In genomic region chr2:88614497-88615157, GRCh38 we compare ENCODE assay signal across 10 cellular contexts. TPM values are rescaled to one million over a fixed set of nuclear protein-coding genes. Genes with fewer than 3 reads are reported as not detected.
A peak's percentile ranks its signal among the peaks of the same experiment; 100 is the strongest.
DNase-seq lines count a peak whose midpoint lies in the region; ATAC-seq and TF ChIP-seq lines count a peak whose summit lies in the region.
"Had no signal": no experiment of that assay in that cellular context is flagged by ENCODE, and none has a peak within 500 bp of the region (broad histone marks: within the 10 kb centered on the region; RNA-seq: fewer than 3 reads in every experiment).

No MANE protein-coding gene starts in this region.

- H3K4me1 Mint-ChIP-seq in stimulated activated naive B cell treated with anti-CD40 and anti-IgM and Interleukin-4, amounts not matched to agents 10 μg/mL and 1 μg/mL and 100 μg/mL, for 72 hours = peaks cover 16 to 27% of the 10 kb centered on the region in 2 donors

- H3K9me3 Mint-ChIP-seq in stimulated activated naive B cell treated with anti-CD40 and anti-IgM and Interleukin-4, amounts not matched to agents 10 μg/mL and 1 μg/mL and 100 μg/mL, for 72 hours = no peaks in the 10 kb centered on the region

- H3K36me3 ChIP-seq in left ventricle myocardium inferior (peaks cover 13% of the 10 kb centered on the region), left lung (peaks cover 0 to 12% of the 10 kb centered on the region in 2 donors)

- peaks cover 3 to 5% of the 10 kb centered on the region in 2 donors for H3K36me3 Mint-ChIP-seq in stimulated activated naive B cell treated with anti-CD40 and anti-IgM and Interleukin-4, amounts not matched to agents 10 μg/mL and 1 μg/mL and 100 μg/mL, for 72 hours

- no peak overlapping the region for H3K27ac Mint-ChIP-seq in stimulated activated naive B cell treated with anti-CD40 and anti-IgM and Interleukin-4, amounts not matched to agents 10 μg/mL and 1 μg/mL and 100 μg/mL, for 72 hours
- H3K27ac Mint-ChIP-seq: activated naive CD8-positive, alpha-beta T cell had no signal

- peak overlapping the region; percentile 19 for H3K27ac ChIP-seq in left ventricle myocardium inferior (replicated peaks)
- peak overlapping the region in 1 of 2 donors; percentile 28 for H3K27ac ChIP-seq in left lung

- H3K27me3 ChIP-seq in left ventricle myocardium inferior (ENCODE audit: low read depth) (no peaks in the 10 kb centered on the region), left lung (no peaks in the 10 kb centered on the region)

- H3K9me3 ChIP-seq in left ventricle myocardium inferior (replicated peaks) (no peaks in the 10 kb centered on the region), left lung (no peaks in the 10 kb centered on the region)

- ATAC-seq in HG02678 (IDR thresholded peaks at IDR 0.05; ENCODE audit: unreplicated experiment) (peak; percentile 81), HG03520 (IDR thresholded peaks at IDR 0.05; ENCODE audit: unreplicated experiment) (peak; percentile 83), left lung (no peak)
- ATAC-seq in stimulated activated naive B cell treated with anti-CD40 and anti-IgM and Interleukin-4, amounts not matched to agents 10 μg/mL and 1 μg/mL and 100 μg/mL, for 72 hours (replicated peaks) = peak; percentile 82 to 88

- H3K4me3 ChIP-seq in left ventricle myocardium inferior (no peak overlapping the region), left lung (no peak overlapping the region)

- intact Hi-C loops in left ventricle myocardium inferior (cut with micrococcal nuclease) (no loop called here), cardiac septum (cut with DNase I) (no loop called here), left lung (cut with DNase I) (no loop called here)

- H3K27me3 Mint-ChIP-seq in stimulated activated naive B cell treated with anti-CD40 and anti-IgM and Interleukin-4, amounts not matched to agents 10 μg/mL and 1 μg/mL and 100 μg/mL, for 72 hours = no peaks in the 10 kb centered on the region
- H3K27me3 Mint-ChIP-seq: activated naive CD8-positive, alpha-beta T cell had no signal

- peaks cover 44% of the 10 kb centered on the region for H3K4me1 ChIP-seq in left ventricle myocardium inferior
- H3K4me1 ChIP-seq in left lung = peaks cover 0 to 7% of the 10 kb centered on the region in 2 donors

- no peak for DNase-seq in left ventricle myocardium inferior
- no peak for DNase-seq in cardiac septum (ENCODE audit: low spot score)
- peak; percentile 30 for DNase-seq in stimulated activated naive B cell treated with anti-CD40 and anti-IgM and Interleukin-4, amounts not matched to agents 10 μg/mL and 1 μg/mL and 100 μg/mL, for 72 hours
- DNase-seq in NCI-H345 (lab: John Stamatoyannopoulos, UW) = no peak
- DNase-seq in left lung = no peak
- no peak for DNase-seq in NCI-H2029 (lab: John Stamatoyannopoulos, UW)
- DNase-seq: nucleus accumbens had no signal

- H3K4me3 Mint-ChIP-seq in stimulated activated naive B cell treated with anti-CD40 and anti-IgM and Interleukin-4, amounts not matched to agents 10 μg/mL and 1 μg/mL and 100 μg/mL, for 72 hours = no peak overlapping the region
- H3K4me3 Mint-ChIP-seq: activated naive CD8-positive, alpha-beta T cell had no signal

- TF ChIP-seq CTCF in left ventricle myocardium inferior (IDR thresholded peaks at IDR 0.05; ENCODE audit: borderline replicate concordance) (no peak), left lung (IDR thresholded peaks at IDR 0.05) (no peak)

RNA-seq across cellular contexts. Expression of gene EIF2AK3, which starts 12.6 kb away (rescaled TPM):
- total RNA-seq in left ventricle myocardium inferior (8.2 TPM), cardiac septum (20.7 TPM), left lung (10 to 100 TPM; 27.1 to 29.0 TPM)
